Comparison of ENCODE assay signal across 11 cellular contexts in genomic region chr10:80501381-80501912, GRCh38. TPM values are rescaled to one million over a fixed set of nuclear protein-coding genes. Genes with fewer than 3 reads are reported as not detected.
A peak's percentile ranks its signal among the peaks of the same experiment; 100 is the strongest.
DNase-seq lines count a peak whose midpoint lies in the region; ATAC-seq and TF ChIP-seq lines count a peak whose summit lies in the region.
"Had no signal": no experiment of that assay in that cellular context is flagged by ENCODE, and none has a peak within 500 bp of the region (broad histone marks: within the 10 kb centered on the region; RNA-seq: fewer than 3 reads in every experiment).

No MANE protein-coding gene starts in this region.

- H3K36me3 ChIP-seq in SJSA1 (peaks cover 49% of the 10 kb centered on the region), esophagus (ENCODE audit: control insufficient read depth in 2 of 2, insufficient read depth in 2 of 2, low read length in 1 of 2) (peaks cover 0 to 16% of the 10 kb centered on the region in 2 donors), gastrocnemius medialis (no peaks in the 10 kb centered on the region)

- TF ChIP-seq POLR2A in gastrocnemius medialis (IDR thresholded peaks at IDR 0.05): no peak
- TF ChIP-seq POLR2A in GM18505 (IDR thresholded peaks at IDR 0.05; ENCODE audit: borderline replicate concordance, extremely low read depth, insufficient read depth, insufficient read length): no peak

- H3K4me3 ChIP-seq in SJSA1 (no peak overlapping the region), esophagus (ENCODE audit: low read depth in 1 of 2, low read length in 2 of 2) (no peak overlapping the region), gastrocnemius medialis (no peak overlapping the region)

- intact Hi-C loops in gastrocnemius medialis (cut with DNase I; ENCODE audit: low total_unique reads): no loop called here

- in situ Hi-C loops in gastrocnemius medialis (cut with MboI; ENCODE audit: low sequenced_read_pairs in 4 of 4): loop anchor here in 3 of 4 donors (5.0 to 10.0 kb wide), 2 partner anchors 54 to 117 kb away; no protein-coding TSS in a partner anchor

- H3K27me3 ChIP-seq in SJSA1 (replicated peaks): no peaks in the 10 kb centered on the region
- H3K27me3 ChIP-seq in esophagus (ENCODE audit: control insufficient read depth in 1 of 2, insufficient read depth in 2 of 2, low read length in 2 of 2): no peaks in the 10 kb centered on the region
- no peaks in the 10 kb centered on the region for H3K27me3 ChIP-seq in gastrocnemius medialis

- DNase-seq in EL (peak; percentile 70), SJSA1 (ENCODE audit: low read depth in 1 of 2, low spot score in 2 of 2) (no peak), gastrocnemius medialis (no peak), foreskin melanocyte (no peak), NCI-H2227 treated with DMSO at 0.1 percent for 48 hours (lab: John Stamatoyannopoulos, UW) (no peak), AG20443 (ENCODE audit: low spot score) (no peak)
- DNase-seq: NCI-H1092 had no signal

- ATAC-seq in gastrocnemius medialis: no peak
- no peak for ATAC-seq in GM18505 (IDR thresholded peaks at IDR 0.05; ENCODE audit: unreplicated experiment)
- ATAC-seq: Panc1 had no signal

- TF ChIP-seq CTCF in gastrocnemius medialis (IDR thresholded peaks at IDR 0.05 in 4 of 5, conservative IDR thresholded peaks at IDR 0.05 in 1 of 5): no peak

- peak overlapping the region; percentile 74 for H3K27ac ChIP-seq in SJSA1
- H3K27ac ChIP-seq in esophagus (ENCODE audit: low read depth in 2 of 2, low read length in 1 of 2): peak overlapping the region; percentile 78 to 96
- H3K27ac ChIP-seq in gastrocnemius medialis: peak overlapping the region; percentile 74 to 84 (median 80)

- 77 to 87% methylated on average over 3 of the region's 3 CpGs for WGBS in esophagus, 2 donors

- H3K9me3 ChIP-seq in SJSA1 (replicated peaks) (no peaks in the 10 kb centered on the region), esophagus (ENCODE audit: control insufficient read depth in 2 of 2, insufficient read depth in 1 of 2, low read depth in 1 of 2, low read length in 1 of 2) (no peaks in the 10 kb centered on the region), gastrocnemius medialis (no peaks in the 10 kb centered on the region)

- peaks cover 93% of the 10 kb centered on the region for H3K4me1 ChIP-seq in SJSA1 (replicated peaks)
- peaks cover 29 to 65% of the 10 kb centered on the region in 2 donors for H3K4me1 ChIP-seq in esophagus (ENCODE audit: control insufficient read depth in 2 of 2, insufficient read depth in 2 of 2, low read length in 1 of 2)
- H3K4me1 ChIP-seq in gastrocnemius medialis: peaks cover 61 to 89% of the 10 kb centered on the region in 2 donors

RNA-seq across cellular contexts. Expression of gene SH2D4B, which starts 36.3 kb away (rescaled TPM):
- total RNA-seq in SJSA1 (2014; rRNA removed; shearing (Covaris generic)): 0.08 TPM in 1 of 2 replicates, not detected in the other
- polyA plus RNA-seq in esophagus: under 1 TPM in 1 of 2 donors, not detected in 1; 0.02 TPM
- not detected for total RNA-seq in gastrocnemius medialis
- total RNA-seq: fibroblast of villous mesenchyme had no signal

RNA-seq across cellular contexts. Expression of gene TSPAN14, which starts 47.3 kb away (rescaled TPM):
- 60.8 and 65.8 TPM in 2 replicates for total RNA-seq in SJSA1 (2014; rRNA removed; shearing (Covaris generic))
- 10 to 100 TPM; 50.6 to 63.2 TPM for polyA plus RNA-seq in esophagus
- 10 to 100 TPM; 22.6 to 29.3 (median 26.9) TPM for total RNA-seq in gastrocnemius medialis
